ENCODE assay signal across 1 cellular context in genomic region chr16:68309798-68310197, GRCh38.
TF ChIP-seq lines count a peak whose summit lies in the region.

No MANE protein-coding gene starts in this region.

TF ChIP-seq in H1, 55 proteins besides CTCF, POLR2A, EP300 and RAD21:
- TF ChIP-seq RNF2 (IDR thresholded peaks at IDR 0.05; ENCODE audit: borderline replicate concordance, low read depth, low read length, missing control alignments, poor library complexity, severe bottlenecking), result no peak
- no peak for TF ChIP-seq SP4 (IDR thresholded peaks at IDR 0.05; ENCODE audit: low read length)
- TF ChIP-seq EGR1 (IDR thresholded peaks at IDR 0.05; ENCODE audit: borderline replicate concordance, low read depth, low read length), result no peak
- TF ChIP-seq BACH1 (IDR thresholded peaks at IDR 0.05; ENCODE audit: low read length), result no peak
- TF ChIP-seq, protein P1, sequence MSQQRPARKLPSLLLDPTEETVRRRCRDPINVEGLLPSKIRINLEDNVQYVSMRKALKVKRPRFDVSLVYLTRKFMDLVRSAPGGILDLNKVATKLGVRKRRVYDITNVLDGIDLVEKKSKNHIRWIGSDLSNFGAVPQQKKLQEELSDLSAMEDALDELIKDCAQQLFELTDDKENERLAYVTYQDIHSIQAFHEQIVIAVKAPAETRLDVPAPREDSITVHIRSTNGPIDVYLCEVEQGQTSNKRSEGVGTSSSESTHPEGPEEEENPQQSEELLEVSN (IDR thresholded peaks at IDR 0.05), result no peak
- no peak for TF ChIP-seq JUN (IDR thresholded peaks at IDR 0.05; ENCODE audit: low read depth, low read length)
TF ChIP-seq in H1: peak in this region for 0.
